In the genomic region with DNA sequence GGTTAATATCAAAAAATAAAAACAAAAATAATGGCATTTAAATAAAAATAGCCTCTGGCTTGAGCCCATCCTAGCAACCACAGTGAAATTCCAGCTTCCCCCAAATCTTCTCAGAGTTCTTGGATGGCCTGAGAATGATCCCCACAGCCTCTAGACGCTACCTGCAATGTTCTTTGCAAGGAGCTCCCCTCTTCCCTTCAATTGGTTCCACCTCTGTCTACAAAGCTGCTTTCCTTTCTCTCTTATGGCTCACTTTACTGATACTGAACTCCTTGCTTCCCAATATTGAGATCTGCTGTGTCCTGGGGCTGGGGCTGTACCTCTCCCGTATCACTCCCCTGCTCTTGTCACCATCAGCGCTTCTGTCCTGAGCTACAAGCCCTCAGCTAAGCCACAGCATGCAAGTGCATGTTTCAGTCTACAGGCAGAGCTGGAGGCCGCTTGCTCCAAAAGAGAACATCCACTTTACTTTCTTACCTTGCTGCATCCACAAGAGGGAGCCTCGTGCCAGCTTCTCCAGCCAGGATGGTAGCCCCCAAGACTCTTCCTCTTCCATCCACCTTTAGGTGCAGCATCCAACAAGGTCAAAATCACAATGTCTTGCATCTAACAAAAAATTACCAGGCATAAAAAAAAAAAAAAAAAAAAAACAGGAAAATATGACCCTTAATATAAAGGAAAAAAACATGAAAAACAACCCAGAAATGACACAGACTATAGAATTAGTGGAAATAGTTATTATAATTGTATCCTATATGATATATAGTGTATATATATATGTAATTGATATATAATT, we compare ENCODE assay signal across 8 cellular contexts. TPM values are rescaled to one million over a fixed set of nuclear protein-coding genes. Genes with fewer than 3 reads are reported as not detected.
DNase-seq lines count a peak whose midpoint lies in the region; ATAC-seq, FAIRE-seq and TF ChIP-seq lines count a peak whose summit lies in the region.

No MANE protein-coding gene starts in this region.

- peak; percentile 41 for FAIRE-seq in astrocyte (lab: Jason Lieb, UNC)
- peak; percentile 97 for FAIRE-seq in keratinocyte (lab: Jason Lieb, UNC)

- H3K79me2 ChIP-seq in GM23338 (replicated peaks; ENCODE audit: insufficient read depth) (no peaks in the 10 kb centered on the region), astrocyte (ENCODE audit: insufficient read depth, low read length) (no peaks in the 10 kb centered on the region), keratinocyte (ENCODE audit: control insufficient read depth, insufficient read depth, low read length) (no peaks in the 10 kb centered on the region)

- peak; percentile 80 for TF ChIP-seq CTCF in CD14-positive monocyte (IDR thresholded peaks at IDR 0.05)
- TF ChIP-seq CTCF in GM23338 (conservative IDR thresholded peaks at IDR 0.05; ENCODE audit: low read depth in 2 of 2): peak; percentile 68 to 94
- TF ChIP-seq CTCF in astrocyte (IDR thresholded peaks at IDR 0.05; ENCODE audit: insufficient read depth, low read depth, low read length): peak; percentile 72
- TF ChIP-seq CTCF in keratinocyte (optimal IDR thresholded peaks at IDR 0.05 in 1 of 3, IDR thresholded peaks at IDR 0.05 in 1 of 3, conservative IDR thresholded peaks at IDR 0.05 in 1 of 3; ENCODE audit: extremely low read depth in 1 of 3, insufficient read depth in 2 of 3, low read length in 3 of 3): peak; percentile 84 to 91 (median 85)

- no peak overlapping the region for H3K9ac ChIP-seq in astrocyte (ENCODE audit: low read length)
- H3K9ac ChIP-seq in keratinocyte (ENCODE audit: control insufficient read depth, extremely low read depth, insufficient read depth, low read length): no peak overlapping the region

- no peak overlapping the region for H2AFZ ChIP-seq in GM23338
- H2AFZ ChIP-seq in astrocyte (ENCODE audit: low read depth, low read length): peak overlapping the region; percentile 59
- H2AFZ ChIP-seq in keratinocyte (ENCODE audit: control insufficient read depth, low read length): peak overlapping the region; percentile 95

- DNase-seq in CD14-positive monocyte (ENCODE audit: low spot score): no peak
- DNase-seq in GM23338 (ENCODE audit: low spot score): peak; percentile 88
- DNase-seq in NCI-H460 (ENCODE audit: extremely low read depth, low read depth): peak; percentile 47
- peak; percentile 32 for DNase-seq in astrocyte (ENCODE audit: low read depth)
- peak; percentile 59 for DNase-seq in keratinocyte (ENCODE audit: low read depth, low spot score)
- no peak for DNase-seq in aorta
- no peak for DNase-seq in cerebellum (ENCODE audit: low spot score)

- H3K9me3 ChIP-seq in astrocyte (ENCODE audit: insufficient read depth, low read depth, low read length) (no peaks in the 10 kb centered on the region), keratinocyte (ENCODE audit: control insufficient read depth, low read depth, low read length) (no peaks in the 10 kb centered on the region), aorta (ENCODE audit: control insufficient read depth, low read length) (peaks cover 7% of the 10 kb centered on the region)

- H4K20me1 ChIP-seq in GM23338 (replicated peaks; ENCODE audit: insufficient read depth): no peaks in the 10 kb centered on the region
- H4K20me1 ChIP-seq in astrocyte (ENCODE audit: insufficient read depth, low read length): no peaks in the 10 kb centered on the region
- H4K20me1 ChIP-seq in keratinocyte (ENCODE audit: control insufficient read depth, extremely low read depth, insufficient read depth, low read length): no peaks in the 10 kb centered on the region

- no peak overlapping the region for H3K27ac Mint-ChIP-seq in CD14-positive monocyte
- no peak overlapping the region for H3K27ac Mint-ChIP-seq in GM23338
- H3K27ac Mint-ChIP-seq in astrocyte (ENCODE audit: unreplicated experiment): no peak overlapping the region

- H3K4me2 ChIP-seq in GM23338: no peak overlapping the region
- peak overlapping the region; percentile 23 for H3K4me2 ChIP-seq in astrocyte (ENCODE audit: low read length)
- H3K4me2 ChIP-seq in keratinocyte (ENCODE audit: control insufficient read depth, extremely low read depth, insufficient read depth, low read depth, low read length): peak overlapping the region; percentile 35

- intact Hi-C loops in CD14-positive monocyte (cut with micrococcal nuclease) (loop anchor here in 1 of 2 donors (2.0 to 5.0 kb wide), 2 partner anchors 41 to 114 kb away; no protein-coding TSS in a partner anchor), aorta (cut with DNase I) (no loop called here)

- ATAC-seq in GM23338 (peak; percentile 99), HG02885 (IDR thresholded peaks at IDR 0.05; ENCODE audit: poor library complexity, unreplicated experiment) (no peak), aorta (ENCODE audit: low FRiP score) (no peak)

- H3K4me1 Mint-ChIP-seq in CD14-positive monocyte (peaks cover 3% of the 10 kb centered on the region), GM23338 (peaks cover 3% of the 10 kb centered on the region; the same call in 2 of the 3 replicates), astrocyte (ENCODE audit: low read depth, unreplicated experiment) (peaks cover 5% of the 10 kb centered on the region)

- no peaks in the 10 kb centered on the region for H3F3A ChIP-seq in GM23338 (replicated peaks; ENCODE audit: low read depth)

- H3K27me3 ChIP-seq in GM23338 (ENCODE audit: insufficient read depth): no peaks in the 10 kb centered on the region
- H3K27me3 ChIP-seq in astrocyte (ENCODE audit: insufficient read depth, low read length): peaks cover 3% of the 10 kb centered on the region
- H3K27me3 ChIP-seq in keratinocyte (ENCODE audit: control insufficient read depth, extremely low read depth, insufficient read depth, low read length): no peaks in the 10 kb centered on the region
- no peaks in the 10 kb centered on the region for H3K27me3 ChIP-seq in aorta (ENCODE audit: control insufficient read depth in 1 of 2, insufficient read depth in 2 of 2, low read length in 1 of 2)

- 24 to 25% methylated on average over 5 of the region's 5 CpGs for whole genome bisulfite sequencing in aorta, 2 donors

- H3K9me1 ChIP-seq in keratinocyte (ENCODE audit: control insufficient read depth, extremely low read depth, insufficient read depth, low read length): no peaks in the 10 kb centered on the region

- H3K4me3 Mint-ChIP-seq in CD14-positive monocyte (no peak overlapping the region), GM23338 (no peak overlapping the region), astrocyte (ENCODE audit: unreplicated experiment) (no peak overlapping the region)

- H3K9me2 ChIP-seq in GM23338 (ENCODE audit: insufficient read depth): no peaks in the 10 kb centered on the region

- dilution Hi-C loops in keratinocyte (cut with MboI; ENCODE audit: extremely low pct_ligation_motif_present, low sequenced_read_pairs): no loop called here

- H3K36me3 ChIP-seq in GM23338 (ENCODE audit: insufficient read depth) (no peaks in the 10 kb centered on the region), astrocyte (ENCODE audit: insufficient read depth, low read length) (no peaks in the 10 kb centered on the region), keratinocyte (ENCODE audit: control insufficient read depth in 2 of 2, extremely low read depth in 1 of 2, insufficient read depth in 2 of 2, low read length in 2 of 2) (no peaks in the 10 kb centered on the region), aorta (ENCODE audit: control insufficient read depth in 1 of 2, insufficient read depth in 2 of 2, low read length in 1 of 2) (no peaks in the 10 kb centered on the region)

- H3K4me3 ChIP-seq in GM23338: no peak overlapping the region
- no peak overlapping the region for H3K4me3 ChIP-seq in astrocyte (ENCODE audit: insufficient read depth, low read depth, low read length)
- H3K4me3 ChIP-seq in keratinocyte (ENCODE audit: control insufficient read depth in 2 of 3, extremely low read depth in 1 of 3, insufficient read depth in 2 of 3, low read depth in 1 of 3, low read length in 3 of 3): no peak overlapping the region
- no peak overlapping the region for H3K4me3 ChIP-seq in aorta (ENCODE audit: low read length in 2 of 2)

- no peaks in the 10 kb centered on the region for H3K36me3 Mint-ChIP-seq in CD14-positive monocyte
- no peaks in the 10 kb centered on the region for H3K36me3 Mint-ChIP-seq in GM23338 (ENCODE audit: low read depth)
- H3K36me3 Mint-ChIP-seq in astrocyte (ENCODE audit: low read depth, unreplicated experiment): peaks cover 4% of the 10 kb centered on the region

- H3K27me3 Mint-ChIP-seq in CD14-positive monocyte (ENCODE audit: low read depth in 3 of 3) (peaks cover 6 to 18% (median 7%) of the 10 kb centered on the region in 3 donors), GM23338 (ENCODE audit: insufficient read depth, low read depth, poor library complexity) (peaks cover 2% of the 10 kb centered on the region), astrocyte (ENCODE audit: low read depth, unreplicated experiment) (peaks cover 21% of the 10 kb centered on the region)

- H3K27ac ChIP-seq in GM23338 (ENCODE audit: low read depth) (no peak overlapping the region), astrocyte (ENCODE audit: low read depth, low read length) (no peak overlapping the region), keratinocyte (ENCODE audit: control insufficient read depth, insufficient read depth, low read length) (no peak overlapping the region), aorta (ENCODE audit: low read depth in 1 of 2, low read length in 2 of 2) (no peak overlapping the region)

- peaks cover 0 to 5% (median 4%) of the 10 kb centered on the region in 7 donors for H3K9me3 Mint-ChIP-seq in CD14-positive monocyte
- H3K9me3 Mint-ChIP-seq in GM23338: no peaks in the 10 kb centered on the region
- peaks cover 5% of the 10 kb centered on the region for H3K9me3 Mint-ChIP-seq in astrocyte (ENCODE audit: unreplicated experiment)

- no peaks in the 10 kb centered on the region for H3K4me1 ChIP-seq in GM23338 (ENCODE audit: insufficient read depth)
- peaks cover 2% of the 10 kb centered on the region for H3K4me1 ChIP-seq in astrocyte (ENCODE audit: insufficient read depth, low read length)
- peaks cover 17% of the 10 kb centered on the region for H3K4me1 ChIP-seq in keratinocyte (ENCODE audit: control insufficient read depth, extremely low read depth, insufficient read depth, low read length)
- no peaks in the 10 kb centered on the region for H3K4me1 ChIP-seq in aorta (ENCODE audit: control insufficient read depth in 1 of 2, insufficient read depth in 2 of 2, low read length in 2 of 2)

RNA-seq across cellular contexts. Expression of gene PRSS3, which starts 57.4 kb away (rescaled TPM):
- polyA plus RNA-seq in CD14-positive monocyte: not detected
- total RNA-seq in GM23338 (2014; rRNA removed; shearing (Covaris generic)): 2.5 and 4.2 TPM in 2 replicates
- 3.4 and 4.5 TPM in 2 replicates for polyA plus RNA-seq in GM23338 (2016; fragmentation: Nextera tagmentation; extraction: Ambion mirVana)
- total RNA-seq in NCI-H460 (2014; rRNA removed; shearing (Covaris generic)): not detected in 2 replicates
- polyA plus RNA-seq in NCI-H460 (2014; cell fraction: nucleus; rRNA removed): not detected in 2 replicates
- not detected in 2 replicates for total RNA-seq in astrocyte
- polyA plus RNA-seq in keratinocyte: 5.9 to 34.6 TPM (median 9.1 TPM) in 3 replicates
- 39.8 TPM for polyA plus RNA-seq in keratinocyte (2011; ENCODE audit: low read depth)
- 9.5 and 14.0 TPM in 2 replicates for polyA plus RNA-seq in keratinocyte (2011; cell fraction: cytosol; rRNA removed)
- polyA plus RNA-seq in keratinocyte (2011; cell fraction: nucleus; rRNA removed): 4.1 and 4.2 TPM in 2 replicates
- polyA plus RNA-seq in keratinocyte (2012; ENCODE audit: low replicate concordance): 60.7 and 196 TPM in 2 replicates
- polyA minus RNA-seq in keratinocyte: 6.1 to 31.9 TPM (median 9.3 TPM) in 3 replicates
- polyA minus RNA-seq in keratinocyte (2011; cell fraction: cytosol; rRNA and poly(A)+ RNA removed): 5.6 TPM
- polyA minus RNA-seq in keratinocyte (2011; cell fraction: nucleus; rRNA and poly(A)+ RNA removed): 0.74 and 1.5 TPM in 2 replicates
- total RNA-seq in aorta: not detected
- 10 to 100 TPM in 1 of 2 donors, 1 to 10 TPM in 1; 2.0 to 59.5 TPM for polyA plus RNA-seq in aorta
- total RNA-seq in cerebellum: 5.2 TPM

Comparison
In these comparisons a context has a peak if more than half of its experiments do, and no peak if none do; other contexts are left out.
1. DNase-seq: peak in GM23338 (single experiment), NCI-H460 (single experiment), astrocyte (single experiment) and keratinocyte (single experiment); none in CD14-positive monocyte (single experiment), aorta (0 of 2) and cerebellum (single experiment).
2. Peak in every context shown above with its lines, with median percentiles within 50 percentile points of each other: CTCF ChIP-seq.